Comparison of ENCODE assay signal across 1 cellular context in the genomic region with DNA sequence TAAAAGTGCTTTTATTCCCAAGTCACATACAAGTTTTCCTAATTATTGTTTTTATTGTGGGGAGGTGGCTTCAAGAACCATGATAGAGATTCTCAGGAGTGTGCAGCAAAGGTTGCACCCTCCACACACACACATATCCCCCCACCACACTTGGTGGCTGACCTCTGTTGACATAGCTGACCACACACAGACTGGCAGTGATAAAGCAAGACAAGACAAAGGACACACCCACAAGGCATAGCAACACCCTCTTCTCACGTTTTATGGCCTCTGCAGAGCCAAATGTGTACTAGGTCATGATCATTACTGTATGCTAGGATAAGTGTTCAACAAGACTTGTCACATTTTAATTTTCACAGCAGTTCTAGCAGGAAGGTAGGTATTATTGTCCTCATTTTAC.
TF ChIP-seq lines count a peak whose summit lies in the region.

No MANE protein-coding gene starts in this region.

TF ChIP-seq in K562, 482 proteins besides CTCF, POLR2A, EP300 and RAD21 (continued from another document and continues in another):
- TF ChIP-seq, protein P1, sequence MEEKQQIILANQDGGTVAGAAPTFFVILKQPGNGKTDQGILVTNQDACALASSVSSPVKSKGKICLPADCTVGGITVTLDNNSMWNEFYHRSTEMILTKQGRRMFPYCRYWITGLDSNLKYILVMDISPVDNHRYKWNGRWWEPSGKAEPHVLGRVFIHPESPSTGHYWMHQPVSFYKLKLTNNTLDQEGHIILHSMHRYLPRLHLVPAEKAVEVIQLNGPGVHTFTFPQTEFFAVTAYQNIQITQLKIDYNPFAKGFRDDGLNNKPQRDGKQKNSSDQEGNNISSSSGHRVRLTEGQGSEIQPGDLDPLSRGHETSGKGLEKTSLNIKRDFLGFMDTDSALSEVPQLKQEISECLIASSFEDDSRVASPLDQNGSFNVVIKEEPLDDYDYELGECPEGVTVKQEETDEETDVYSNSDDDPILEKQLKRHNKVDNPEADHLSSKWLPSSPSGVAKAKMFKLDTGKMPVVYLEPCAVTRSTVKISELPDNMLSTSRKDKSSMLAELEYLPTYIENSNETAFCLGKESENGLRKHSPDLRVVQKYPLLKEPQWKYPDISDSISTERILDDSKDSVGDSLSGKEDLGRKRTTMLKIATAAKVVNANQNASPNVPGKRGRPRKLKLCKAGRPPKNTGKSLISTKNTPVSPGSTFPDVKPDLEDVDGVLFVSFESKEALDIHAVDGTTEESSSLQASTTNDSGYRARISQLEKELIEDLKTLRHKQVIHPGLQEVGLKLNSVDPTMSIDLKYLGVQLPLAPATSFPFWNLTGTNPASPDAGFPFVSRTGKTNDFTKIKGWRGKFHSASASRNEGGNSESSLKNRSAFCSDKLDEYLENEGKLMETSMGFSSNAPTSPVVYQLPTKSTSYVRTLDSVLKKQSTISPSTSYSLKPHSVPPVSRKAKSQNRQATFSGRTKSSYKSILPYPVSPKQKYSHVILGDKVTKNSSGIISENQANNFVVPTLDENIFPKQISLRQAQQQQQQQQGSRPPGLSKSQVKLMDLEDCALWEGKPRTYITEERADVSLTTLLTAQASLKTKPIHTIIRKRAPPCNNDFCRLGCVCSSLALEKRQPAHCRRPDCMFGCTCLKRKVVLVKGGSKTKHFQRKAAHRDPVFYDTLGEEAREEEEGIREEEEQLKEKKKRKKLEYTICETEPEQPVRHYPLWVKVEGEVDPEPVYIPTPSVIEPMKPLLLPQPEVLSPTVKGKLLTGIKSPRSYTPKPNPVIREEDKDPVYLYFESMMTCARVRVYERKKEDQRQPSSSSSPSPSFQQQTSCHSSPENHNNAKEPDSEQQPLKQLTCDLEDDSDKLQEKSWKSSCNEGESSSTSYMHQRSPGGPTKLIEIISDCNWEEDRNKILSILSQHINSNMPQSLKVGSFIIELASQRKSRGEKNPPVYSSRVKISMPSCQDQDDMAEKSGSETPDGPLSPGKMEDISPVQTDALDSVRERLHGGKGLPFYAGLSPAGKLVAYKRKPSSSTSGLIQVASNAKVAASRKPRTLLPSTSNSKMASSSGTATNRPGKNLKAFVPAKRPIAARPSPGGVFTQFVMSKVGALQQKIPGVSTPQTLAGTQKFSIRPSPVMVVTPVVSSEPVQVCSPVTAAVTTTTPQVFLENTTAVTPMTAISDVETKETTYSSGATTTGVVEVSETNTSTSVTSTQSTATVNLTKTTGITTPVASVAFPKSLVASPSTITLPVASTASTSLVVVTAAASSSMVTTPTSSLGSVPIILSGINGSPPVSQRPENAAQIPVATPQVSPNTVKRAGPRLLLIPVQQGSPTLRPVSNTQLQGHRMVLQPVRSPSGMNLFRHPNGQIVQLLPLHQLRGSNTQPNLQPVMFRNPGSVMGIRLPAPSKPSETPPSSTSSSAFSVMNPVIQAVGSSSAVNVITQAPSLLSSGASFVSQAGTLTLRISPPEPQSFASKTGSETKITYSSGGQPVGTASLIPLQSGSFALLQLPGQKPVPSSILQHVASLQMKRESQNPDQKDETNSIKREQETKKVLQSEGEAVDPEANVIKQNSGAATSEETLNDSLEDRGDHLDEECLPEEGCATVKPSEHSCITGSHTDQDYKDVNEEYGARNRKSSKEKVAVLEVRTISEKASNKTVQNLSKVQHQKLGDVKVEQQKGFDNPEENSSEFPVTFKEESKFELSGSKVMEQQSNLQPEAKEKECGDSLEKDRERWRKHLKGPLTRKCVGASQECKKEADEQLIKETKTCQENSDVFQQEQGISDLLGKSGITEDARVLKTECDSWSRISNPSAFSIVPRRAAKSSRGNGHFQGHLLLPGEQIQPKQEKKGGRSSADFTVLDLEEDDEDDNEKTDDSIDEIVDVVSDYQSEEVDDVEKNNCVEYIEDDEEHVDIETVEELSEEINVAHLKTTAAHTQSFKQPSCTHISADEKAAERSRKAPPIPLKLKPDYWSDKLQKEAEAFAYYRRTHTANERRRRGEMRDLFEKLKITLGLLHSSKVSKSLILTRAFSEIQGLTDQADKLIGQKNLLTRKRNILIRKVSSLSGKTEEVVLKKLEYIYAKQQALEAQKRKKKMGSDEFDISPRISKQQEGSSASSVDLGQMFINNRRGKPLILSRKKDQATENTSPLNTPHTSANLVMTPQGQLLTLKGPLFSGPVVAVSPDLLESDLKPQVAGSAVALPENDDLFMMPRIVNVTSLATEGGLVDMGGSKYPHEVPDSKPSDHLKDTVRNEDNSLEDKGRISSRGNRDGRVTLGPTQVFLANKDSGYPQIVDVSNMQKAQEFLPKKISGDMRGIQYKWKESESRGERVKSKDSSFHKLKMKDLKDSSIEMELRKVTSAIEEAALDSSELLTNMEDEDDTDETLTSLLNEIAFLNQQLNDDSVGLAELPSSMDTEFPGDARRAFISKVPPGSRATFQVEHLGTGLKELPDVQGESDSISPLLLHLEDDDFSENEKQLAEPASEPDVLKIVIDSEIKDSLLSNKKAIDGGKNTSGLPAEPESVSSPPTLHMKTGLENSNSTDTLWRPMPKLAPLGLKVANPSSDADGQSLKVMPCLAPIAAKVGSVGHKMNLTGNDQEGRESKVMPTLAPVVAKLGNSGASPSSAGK (IDR thresholded peaks at IDR 0.05): no peak
- TF ChIP-seq SREBF2 (CRISPR knock-in tag; IDR thresholded peaks at IDR 0.05) (no peak), BHLHE40 (IDR thresholded peaks at IDR 0.05; ENCODE audit: low read length) (peak; percentile 94), TEAD4 (IDR thresholded peaks at IDR 0.05; ENCODE audit: low read length) (peak; percentile 78), TEAD4 (CRISPR knock-in tag; IDR thresholded peaks at IDR 0.05; ENCODE audit: borderline replicate concordance) (no peak), E2F5 (CRISPR knock-in tag; IDR thresholded peaks at IDR 0.05) (no peak), TGIF2 (CRISPR knock-in tag; IDR thresholded peaks at IDR 0.05) (no peak), CUX1 (CRISPR knock-in tag; IDR thresholded peaks at IDR 0.05) (no peak), SOX6 (IDR thresholded peaks at IDR 0.05) (peak; percentile 90), PHB2 (IDR thresholded peaks at IDR 0.05; ENCODE audit: low read depth) (no peak), ZNF589 (CRISPR knock-in tag; IDR thresholded peaks at IDR 0.05; ENCODE audit: low read depth) (no peak), HNRNPK (IDR thresholded peaks at IDR 0.05; ENCODE audit: low read depth, low read length, poor library complexity, severe bottlenecking) (no peak), ZEB2 (IDR thresholded peaks at IDR 0.05) (no peak), DACH1 (IDR thresholded peaks at IDR 0.05; ENCODE audit: partially characterized antibody) (no peak), KLF16 (IDR thresholded peaks at IDR 0.05) (no peak), PML (IDR thresholded peaks at IDR 0.05; ENCODE audit: low read length) (no peak), PCBP1 (IDR thresholded peaks at IDR 0.05; ENCODE audit: low read depth, low read length, poor library complexity, severe bottlenecking) (no peak), NFYB (IDR thresholded peaks at IDR 0.05; ENCODE audit: extremely low read depth, insufficient read length) (no peak), ZNF121 (CRISPR knock-in tag; conservative IDR thresholded peaks at IDR 0.05) (no peak), C11orf30 (IDR thresholded peaks at IDR 0.05; ENCODE audit: low read depth) (no peak), FOXJ2 (tag; IDR thresholded peaks at IDR 0.05) (peak; percentile 30; the same call in 1 of the 2 replicates), STAG1 (CRISPR knock-in tag; IDR thresholded peaks at IDR 0.05; ENCODE audit: borderline replicate concordance) (no peak), MEIS2 (IDR thresholded peaks at IDR 0.05; ENCODE audit: partially characterized antibody) (peak; percentile 87), CEBPB (tag; IDR thresholded peaks at IDR 0.05) (peak; percentile 15; the same call in 1 of the 2 replicates), CTBP1 (IDR thresholded peaks at IDR 0.05; ENCODE audit: borderline replicate concordance) (peak; percentile 57; the same call in 1 of the 2 replicates), SMAD4 (CRISPR knock-in tag; conservative IDR thresholded peaks at IDR 0.05) (peak; percentile 83), GABPB2 (CRISPR knock-in tag; conservative IDR thresholded peaks at IDR 0.05) (no peak)
- TF ChIP-seq, protein P2, sequence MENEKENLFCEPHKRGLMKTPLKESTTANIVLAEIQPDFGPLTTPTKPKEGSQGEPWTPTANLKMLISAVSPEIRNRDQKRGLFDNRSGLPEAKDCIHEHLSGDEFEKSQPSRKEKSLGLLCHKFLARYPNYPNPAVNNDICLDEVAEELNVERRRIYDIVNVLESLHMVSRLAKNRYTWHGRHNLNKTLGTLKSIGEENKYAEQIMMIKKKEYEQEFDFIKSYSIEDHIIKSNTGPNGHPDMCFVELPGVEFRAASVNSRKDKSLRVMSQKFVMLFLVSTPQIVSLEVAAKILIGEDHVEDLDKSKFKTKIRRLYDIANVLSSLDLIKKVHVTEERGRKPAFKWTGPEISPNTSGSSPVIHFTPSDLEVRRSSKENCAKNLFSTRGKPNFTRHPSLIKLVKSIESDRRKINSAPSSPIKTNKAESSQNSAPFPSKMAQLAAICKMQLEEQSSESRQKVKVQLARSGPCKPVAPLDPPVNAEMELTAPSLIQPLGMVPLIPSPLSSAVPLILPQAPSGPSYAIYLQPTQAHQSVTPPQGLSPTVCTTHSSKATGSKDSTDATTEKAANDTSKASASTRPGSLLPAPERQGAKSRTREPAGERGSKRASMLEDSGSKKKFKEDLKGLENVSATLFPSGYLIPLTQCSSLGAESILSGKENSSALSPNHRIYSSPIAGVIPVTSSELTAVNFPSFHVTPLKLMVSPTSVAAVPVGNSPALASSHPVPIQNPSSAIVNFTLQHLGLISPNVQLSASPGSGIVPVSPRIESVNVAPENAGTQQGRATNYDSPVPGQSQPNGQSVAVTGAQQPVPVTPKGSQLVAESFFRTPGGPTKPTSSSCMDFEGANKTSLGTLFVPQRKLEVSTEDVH (IDR thresholded peaks at IDR 0.05; ENCODE audit: low read depth, partially characterized antibody): no peak
- TF ChIP-seq, protein P3, sequence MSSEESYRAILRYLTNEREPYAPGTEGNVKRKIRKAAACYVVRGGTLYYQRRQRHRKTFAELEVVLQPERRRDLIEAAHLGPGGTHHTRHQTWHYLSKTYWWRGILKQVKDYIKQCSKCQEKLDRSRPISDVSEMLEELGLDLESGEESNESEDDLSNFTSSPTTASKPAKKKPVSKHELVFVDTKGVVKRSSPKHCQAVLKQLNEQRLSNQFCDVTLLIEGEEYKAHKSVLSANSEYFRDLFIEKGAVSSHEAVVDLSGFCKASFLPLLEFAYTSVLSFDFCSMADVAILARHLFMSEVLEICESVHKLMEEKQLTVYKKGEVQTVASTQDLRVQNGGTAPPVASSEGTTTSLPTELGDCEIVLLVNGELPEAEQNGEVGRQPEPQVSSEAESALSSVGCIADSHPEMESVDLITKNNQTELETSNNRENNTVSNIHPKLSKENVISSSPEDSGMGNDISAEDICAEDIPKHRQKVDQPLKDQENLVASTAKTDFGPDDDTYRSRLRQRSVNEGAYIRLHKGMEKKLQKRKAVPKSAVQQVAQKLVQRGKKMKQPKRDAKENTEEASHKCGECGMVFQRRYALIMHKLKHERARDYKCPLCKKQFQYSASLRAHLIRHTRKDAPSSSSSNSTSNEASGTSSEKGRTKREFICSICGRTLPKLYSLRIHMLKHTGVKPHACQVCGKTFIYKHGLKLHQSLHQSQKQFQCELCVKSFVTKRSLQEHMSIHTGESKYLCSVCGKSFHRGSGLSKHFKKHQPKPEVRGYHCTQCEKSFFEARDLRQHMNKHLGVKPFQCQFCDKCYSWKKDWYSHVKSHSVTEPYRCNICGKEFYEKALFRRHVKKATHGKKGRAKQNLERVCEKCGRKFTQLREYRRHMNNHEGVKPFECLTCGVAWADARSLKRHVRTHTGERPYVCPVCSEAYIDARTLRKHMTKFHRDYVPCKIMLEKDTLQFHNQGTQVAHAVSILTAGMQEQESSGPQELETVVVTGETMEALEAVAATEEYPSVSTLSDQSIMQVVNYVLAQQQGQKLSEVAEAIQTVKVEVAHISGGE (CRISPR knock-in tag; IDR thresholded peaks at IDR 0.05): no peak
- TF ChIP-seq, protein P4, sequence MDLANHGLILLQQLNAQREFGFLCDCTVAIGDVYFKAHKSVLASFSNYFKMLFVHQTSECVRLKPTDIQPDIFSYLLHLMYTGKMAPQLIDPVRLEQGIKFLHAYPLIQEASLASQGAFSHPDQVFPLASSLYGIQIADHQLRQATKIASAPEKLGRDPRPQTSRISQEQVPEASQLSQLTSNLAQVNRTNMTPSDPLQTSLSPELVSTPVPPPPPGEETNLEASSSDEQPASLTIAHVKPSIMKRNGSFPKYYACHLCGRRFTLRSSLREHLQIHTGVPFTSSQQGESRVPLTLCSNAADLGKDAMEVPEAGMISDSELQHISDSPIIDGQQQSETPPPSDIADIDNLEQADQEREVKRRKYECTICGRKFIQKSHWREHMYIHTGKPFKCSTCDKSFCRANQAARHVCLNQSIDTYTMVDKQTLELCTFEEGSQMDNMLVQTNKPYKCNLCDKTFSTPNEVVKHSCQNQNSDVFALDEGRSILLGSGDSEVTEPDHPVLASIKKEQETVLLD (IDR thresholded peaks at IDR 0.05): no peak
